8 cellular contexts compared by ENCODE assay signal in the genomic region with DNA sequence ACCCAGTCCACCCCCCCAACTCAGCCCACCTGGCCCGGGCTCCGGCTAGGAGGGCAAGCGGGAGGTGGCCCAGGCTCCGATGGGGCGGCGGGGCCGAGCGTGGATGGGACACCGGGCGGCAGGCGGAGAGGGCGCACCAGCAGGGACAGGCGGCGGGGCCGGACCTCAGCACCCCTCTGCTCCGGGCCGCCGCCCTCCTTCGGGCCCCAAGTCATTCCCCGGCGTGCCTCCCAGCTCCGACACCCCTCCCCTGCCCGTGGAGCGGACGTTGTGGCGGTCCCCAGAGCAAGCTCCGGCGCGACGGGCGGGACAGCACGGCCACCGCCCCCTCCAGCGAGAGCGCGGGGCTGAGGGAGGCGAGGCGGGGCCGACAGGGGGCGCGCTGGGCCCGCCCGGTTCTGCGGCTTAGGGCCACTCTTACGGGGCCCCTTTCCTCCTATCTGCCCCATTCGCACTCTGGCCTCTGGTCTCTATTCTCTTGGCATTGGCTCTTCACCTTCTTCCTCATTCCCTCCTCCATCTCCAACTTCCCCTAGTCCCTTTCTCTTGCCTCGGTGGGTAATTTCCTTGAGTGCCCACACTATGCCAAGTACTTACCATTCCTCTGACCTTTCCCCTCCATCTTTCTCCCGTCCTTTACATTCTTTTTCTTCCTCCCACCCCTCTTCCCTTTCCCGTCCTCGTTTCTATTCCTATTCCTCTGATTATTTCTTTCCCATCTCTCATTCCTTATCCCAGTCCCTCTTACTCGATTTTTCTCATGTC. TPM values are rescaled to one million over a fixed set of nuclear protein-coding genes. Genes with fewer than 3 reads are reported as not detected.
DNase-seq lines count a peak whose midpoint lies in the region; ATAC-seq and TF ChIP-seq lines count a peak whose summit lies in the region.

No MANE protein-coding gene starts in this region.

- peaks cover 61% of the 10 kb centered on the region for H3K27me3 ChIP-seq in kidney epithelial cell (ENCODE audit: control insufficient read depth, insufficient read depth, low read length)

- ATAC-seq in HG03342 (IDR thresholded peaks at IDR 0.05; ENCODE audit: unreplicated experiment) (peak; percentile 48), GM19395 (IDR thresholded peaks at IDR 0.05; ENCODE audit: unreplicated experiment) (no peak)

- in situ Hi-C loops in astrocyte of the spinal cord (cut with HindIII; ENCODE audit: low sequenced_read_pairs) = no loop called here

- H3K4me3 ChIP-seq in astrocyte of the spinal cord (ENCODE audit: low read depth, low read length) (no peak overlapping the region), kidney epithelial cell (ENCODE audit: low read depth, low read length) (peak overlapping the region; percentile 16)

- DNase-seq in ELF-1 (ENCODE audit: low read depth, low spot score) (peak; percentile 72), T-helper 1 cell (peak in 3 of 5 donors; percentile 40 to 59 (median 46)), astrocyte of the spinal cord (ENCODE audit: low read depth, low spot score) (no peak), kidney epithelial cell (ENCODE audit: low read depth) (no peak), NCI-H2196 (lab: John Stamatoyannopoulos, UW; ENCODE audit: unreplicated experiment) (no peak)
- peak in 2 of 3 experiments; percentile 14 to 63 for DNase-seq in stimulated activated CD4-positive, alpha-beta T cell treated with anti-CD3 and anti-CD28 coated beads, TNF-alpha, amount 100 ng/mL, for 24 hours (ENCODE audit: low read depth in 3 of 3)

- H3K36me3 ChIP-seq in kidney epithelial cell (ENCODE audit: control insufficient read depth, insufficient read depth, low read length) = no peaks in the 10 kb centered on the region

- peak; percentile 66 for TF ChIP-seq CTCF in astrocyte of the spinal cord (IDR thresholded peaks at IDR 0.05; ENCODE audit: low read depth, low read length)
- TF ChIP-seq CTCF in kidney epithelial cell (IDR thresholded peaks at IDR 0.05; ENCODE audit: insufficient read depth, low read length, poor library complexity, severe bottlenecking) = peak; percentile 56

RNA-seq across cellular contexts. Expression of a gene that starts 0.7 kb away (rescaled TPM):
- total RNA-seq in kidney epithelial cell = not detected in 2 replicates

RNA-seq across cellular contexts. Expression of a gene that starts 18.8 kb away (rescaled TPM):
- total RNA-seq in kidney epithelial cell = not detected in 2 replicates

RNA-seq across cellular contexts. Expression of a gene that starts 42.1 kb away (rescaled TPM):
- total RNA-seq in kidney epithelial cell = not detected in 2 replicates

RNA-seq across cellular contexts. Expression of a gene that starts 58.8 kb away (rescaled TPM):
- 75.4 and 78.9 TPM in 2 replicates for total RNA-seq in kidney epithelial cell

Comparison
In these comparisons a context has a peak if more than half of its experiments do, and no peak if none do; other contexts are left out.
1. DNase-seq: peak in ELF-1 (single experiment), T-helper 1 cell (3 of 5) and stimulated activated CD4-positive, alpha-beta T cell treated with anti-CD3 and anti-CD28 coated beads, TNF-alpha, amount 100 ng/mL, for 24 hours (2 of 3); none in astrocyte of the spinal cord (single experiment), kidney epithelial cell (single experiment) and NCI-H2196 (single experiment).